In genomic region chr11:124382857-124383256, GRCh38 we compare ENCODE assay signal across 5 cellular contexts. TPM values are rescaled to one million over a fixed set of nuclear protein-coding genes. Genes with fewer than 3 reads are reported as not detected.
"Had no signal": no experiment of that assay in that cellular context is flagged by ENCODE, and none has a peak within 500 bp of the region (broad histone marks: within the 10 kb centered on the region; RNA-seq: fewer than 3 reads in every experiment).

No MANE protein-coding gene starts in this region.

RNA-seq across cellular contexts. Expression of gene OR8B2, which starts 1.4 kb away (rescaled TPM):
- total RNA-seq: HepG2, HT-29, HT1080, IMR-90 had no signal
- polyA plus RNA-seq: HepG2, IgD-negative memory B cell, IMR-90 had no signal

RNA-seq across cellular contexts. Expression of gene OR8B3, which starts 16.0 kb away (rescaled TPM):
- total RNA-seq: HepG2, HT-29, HT1080, IMR-90 had no signal
- polyA plus RNA-seq: HepG2, IgD-negative memory B cell, IMR-90 had no signal

RNA-seq across cellular contexts. Expression of gene OR8B4, which starts 41.8 kb away (rescaled TPM):
- total RNA-seq: HepG2, HT-29, HT1080, IMR-90 had no signal
- polyA plus RNA-seq: HepG2, IgD-negative memory B cell, IMR-90 had no signal
